9 cellular contexts compared by ENCODE assay signal in the genomic region with DNA sequence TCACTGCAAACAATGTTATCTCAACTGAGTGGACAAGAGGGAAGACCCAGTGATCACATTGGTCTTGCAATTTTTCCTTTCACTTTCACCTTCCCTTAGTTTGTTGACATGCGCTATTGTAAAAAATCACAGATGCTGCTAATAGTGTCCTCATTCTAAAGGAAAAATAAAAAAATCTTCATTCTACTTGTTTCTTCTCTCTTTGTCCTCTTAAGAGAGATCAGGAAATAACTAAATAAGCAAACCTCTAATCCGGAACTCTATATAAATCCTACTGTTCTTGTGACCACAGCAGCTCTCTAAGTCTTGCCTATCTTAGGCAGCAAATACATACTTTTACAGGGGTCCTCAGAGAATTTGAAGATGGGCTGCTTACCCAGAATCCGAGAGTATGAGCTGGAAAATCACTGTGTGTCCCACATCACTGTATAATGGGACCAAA.
DNase-seq lines count a peak whose midpoint lies in the region; ATAC-seq and TF ChIP-seq lines count a peak whose summit lies in the region.
"Had no signal": no experiment of that assay in that cellular context is flagged by ENCODE, and none has a peak within 500 bp of the region (broad histone marks: within the 10 kb centered on the region; RNA-seq: fewer than 3 reads in every experiment).

No MANE protein-coding gene starts in this region.

- ATAC-seq in HG03135 (IDR thresholded peaks at IDR 0.05; ENCODE audit: unreplicated experiment) (peak; percentile 57), GM21360 (IDR thresholded peaks at IDR 0.05; ENCODE audit: unreplicated experiment) (no peak), HG02973 (IDR thresholded peaks at IDR 0.05; ENCODE audit: unreplicated experiment) (no peak)

- no peaks in the 10 kb centered on the region for H3K9me3 ChIP-seq in muscle layer of duodenum (ENCODE audit: control insufficient read depth in 1 of 2, low read length in 2 of 2)

- peak overlapping the region in 3 of 5 experiments; percentile 28 to 64 (median 61) for H3K27ac Mint-ChIP-seq in brain

- no peaks in the 10 kb centered on the region for H3K36me3 ChIP-seq in muscle layer of duodenum (ENCODE audit: control insufficient read depth in 1 of 2, insufficient read depth in 2 of 2, low read length in 2 of 2)

- H3K9me3 Mint-ChIP-seq in brain = peaks cover 0 to 3% (median 0%) of the 10 kb centered on the region in 5 experiments

- H3K4me3 Mint-ChIP-seq in brain = peak overlapping the region in 3 of 5 experiments; percentile 46 to 77 (median 63)

- H3K36me3 Mint-ChIP-seq in brain = peaks cover 10% of the 10 kb centered on the region

- H3K4me1 Mint-ChIP-seq in brain = peaks cover 17% of the 10 kb centered on the region

- DNase-seq in COLO829 (ENCODE audit: low spot score) = peak; percentile 31
- no peak for DNase-seq in middle frontal gyrus (ENCODE audit: extremely low spot score, low spot score)
- DNase-seq in NCI-H510A (lab: John Stamatoyannopoulos, UW) = no peak
- DNase-seq: activated gamma-delta T cell treated with Interleukin-2 at 50 U/mL for 16 hours had no signal

- no peaks in the 10 kb centered on the region for H3K27me3 Mint-ChIP-seq in brain

- H3K4me3 ChIP-seq in muscle layer of duodenum (ENCODE audit: low read depth in 1 of 2, low read length in 2 of 2) = peak overlapping the region; percentile 9 to 30

- peak overlapping the region; percentile 12 for H3K27ac ChIP-seq in muscle layer of duodenum (ENCODE audit: low read length)

- H3K27me3 ChIP-seq in muscle layer of duodenum (ENCODE audit: low read depth, low read length) = no peaks in the 10 kb centered on the region

- peaks cover 0 to 5% of the 10 kb centered on the region in 2 donors for H3K4me1 ChIP-seq in muscle layer of duodenum (ENCODE audit: control insufficient read depth in 1 of 2, insufficient read depth in 2 of 2, low read length in 2 of 2)

- no peak for TF ChIP-seq CTCF in brain (conservative IDR thresholded peaks at IDR 0.05)
